1 cellular context compared by ENCODE assay signal in genomic region chr10:30425336-30426075, GRCh38.
TF ChIP-seq lines count a peak whose summit lies in the region.

No MANE protein-coding gene starts in this region.

TF ChIP-seq in K562, 482 proteins besides CTCF, POLR2A, EP300 and RAD21 (continued from another document):
- TF ChIP-seq, protein P1, sequence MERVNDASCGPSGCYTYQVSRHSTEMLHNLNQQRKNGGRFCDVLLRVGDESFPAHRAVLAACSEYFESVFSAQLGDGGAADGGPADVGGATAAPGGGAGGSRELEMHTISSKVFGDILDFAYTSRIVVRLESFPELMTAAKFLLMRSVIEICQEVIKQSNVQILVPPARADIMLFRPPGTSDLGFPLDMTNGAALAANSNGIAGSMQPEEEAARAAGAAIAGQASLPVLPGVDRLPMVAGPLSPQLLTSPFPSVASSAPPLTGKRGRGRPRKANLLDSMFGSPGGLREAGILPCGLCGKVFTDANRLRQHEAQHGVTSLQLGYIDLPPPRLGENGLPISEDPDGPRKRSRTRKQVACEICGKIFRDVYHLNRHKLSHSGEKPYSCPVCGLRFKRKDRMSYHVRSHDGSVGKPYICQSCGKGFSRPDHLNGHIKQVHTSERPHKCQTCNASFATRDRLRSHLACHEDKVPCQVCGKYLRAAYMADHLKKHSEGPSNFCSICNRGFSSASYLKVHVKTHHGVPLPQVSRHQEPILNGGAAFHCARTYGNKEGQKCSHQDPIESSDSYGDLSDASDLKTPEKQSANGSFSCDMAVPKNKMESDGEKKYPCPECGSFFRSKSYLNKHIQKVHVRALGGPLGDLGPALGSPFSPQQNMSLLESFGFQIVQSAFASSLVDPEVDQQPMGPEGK (CRISPR knock-in tag; IDR thresholded peaks at IDR 0.05; ENCODE audit: borderline replicate concordance) = peak; percentile 69; the same call in 1 of the 2 replicates
- TF ChIP-seq MYNN (IDR thresholded peaks at IDR 0.05) (no peak), MYNN (CRISPR knock-in tag; IDR thresholded peaks at IDR 0.05) (no peak), THRB (CRISPR knock-in tag; conservative IDR thresholded peaks at IDR 0.05) (no peak), ZNF785 (CRISPR knock-in tag; IDR thresholded peaks at IDR 0.05) (no peak), IRF2 (CRISPR knock-in tag; IDR thresholded peaks at IDR 0.05) (no peak), PTTG1 (tag; IDR thresholded peaks at IDR 0.05; ENCODE audit: low read depth) (peak; percentile 95), HMG20A (CRISPR knock-in tag; conservative IDR thresholded peaks at IDR 0.05) (no peak), MCM7 (IDR thresholded peaks at IDR 0.05) (no peak), SMARCE1 (IDR thresholded peaks at IDR 0.05) (no peak), ZNF583 (CRISPR knock-in tag; IDR thresholded peaks at IDR 0.05) (peak; percentile 96), PTBP1 (IDR thresholded peaks at IDR 0.05; ENCODE audit: low read depth, low read length) (no peak), HMGN3 (IDR thresholded peaks at IDR 0.05; ENCODE audit: borderline replicate concordance, extremely low read depth, insufficient read length, low read depth, low read length) (no peak), ESRRA (IDR thresholded peaks at IDR 0.05; ENCODE audit: borderline replicate concordance, low read depth) (no peak), KLF10 (CRISPR knock-in tag; IDR thresholded peaks at IDR 0.05) (no peak)
